In genomic region chr20:20367681-20368413, GRCh38 we compare ENCODE assay signal across 8 cellular contexts. TPM values are rescaled to one million over a fixed set of nuclear protein-coding genes. Genes with fewer than 3 reads are reported as not detected.
DNase-seq lines count a peak whose midpoint lies in the region; ATAC-seq and TF ChIP-seq lines count a peak whose summit lies in the region.

TSS of gene INSM1 (plus strand) at chr20:20368104. CDS start at chr20:20368268, 164 bp downstream.

- TF ChIP-seq CTCF in BE2C (IDR thresholded peaks at IDR 0.05; ENCODE audit: low read depth, low read length), result no peak
- no peak for TF ChIP-seq CTCF in OCI-LY1 (IDR thresholded peaks at IDR 0.05; ENCODE audit: low read length)

- no peak within 1 kb of the TSS for H3K9ac ChIP-seq in OCI-LY1 (ENCODE audit: low read length)

- H3K4me2 ChIP-seq in OCI-LY1 (ENCODE audit: low read length), result peak within 1 kb of the TSS; percentile 57

- H3K9me3 ChIP-seq in BE2C (peaks cover 2% of the 10 kb centered on the region; the same call in 1 of the 2 replicates), OCI-LY1 (ENCODE audit: low read length) (no peaks in the 10 kb centered on the region), esophagus (ENCODE audit: control insufficient read depth in 2 of 2, insufficient read depth in 1 of 2, low read depth in 1 of 2, low read length in 1 of 2) (peaks cover 0 to 3% of the 10 kb centered on the region in 2 donors)

- POLR2A ChIA-PET in HEK293T (lab: Yijun Ruan, JAX), result interaction anchor here (1.7 kb wide), 1 partner anchor 43 kb away, joined by 4 read pairs; no protein-coding TSS in a partner anchor

- peak within 1 kb of the TSS; percentile 47 for H3K4me3 ChIP-seq in BE2C (ENCODE audit: low read depth, low read length)
- H3K4me3 ChIP-seq in OCI-LY1 (ENCODE audit: low read depth, low read length, poor library complexity, severe bottlenecking), result peak within 1 kb of the TSS; percentile 43
- peak within 1 kb of the TSS; percentile 24 to 49 for H3K4me3 ChIP-seq in esophagus (ENCODE audit: low read depth in 1 of 2, low read length in 2 of 2)
- peak within 1 kb of the TSS; percentile 18 for H3K4me3 ChIP-seq in skeletal muscle cell (ENCODE audit: low read depth, low read length)

- H3K27me3 ChIP-seq in BE2C (peaks cover 47% of the 10 kb centered on the region), OCI-LY1 (ENCODE audit: insufficient read depth, low read length) (peaks cover 4% of the 10 kb centered on the region; the same call in 1 of the 2 replicates), esophagus (ENCODE audit: control insufficient read depth in 1 of 2, insufficient read depth in 2 of 2, low read length in 2 of 2) (peaks cover 10 to 41% of the 10 kb centered on the region in 2 donors)

- DNase-seq in BE2C, result peak; percentile 53
- peak; percentile 60 for DNase-seq in HEK293T (ENCODE audit: extremely low spot score)
- DNase-seq in skeletal muscle cell (ENCODE audit: low read depth), result no peak
- DNase-seq in dedifferentiated amniotic fluid mesenchymal stem cell (ENCODE audit: extremely low spot score), result no peak
- DNase-seq in GM19238 (ENCODE audit: insufficient read length, low spot score), result no peak

- WGBS in esophagus, 2 donors, result 1 to 2% methylated on average over 53 to 101 of the region's 101 CpGs

- H3K9me2 ChIP-seq in OCI-LY1 (ENCODE audit: low read depth, low read length), result no peaks in the 10 kb centered on the region

- H4K20me1 ChIP-seq in OCI-LY1 (ENCODE audit: insufficient read depth, low read length), result no peaks in the 10 kb centered on the region

- H3K27ac ChIP-seq in OCI-LY1 (ENCODE audit: low read depth, low read length, poor library complexity, severe bottlenecking) (no peak within 1 kb of the TSS), esophagus (ENCODE audit: low read depth in 2 of 2, low read length in 1 of 2) (no peak within 1 kb of the TSS)

- no peaks in the 10 kb centered on the region for H3F3A ChIP-seq in OCI-LY1 (ENCODE audit: insufficient read depth, low read length)

- no peak for ATAC-seq in GM18520 (IDR thresholded peaks at IDR 0.05; ENCODE audit: unreplicated experiment)

- no peak within 1 kb of the TSS for H2AFZ ChIP-seq in OCI-LY1 (ENCODE audit: low read length)

- H3K79me2 ChIP-seq in OCI-LY1 (ENCODE audit: insufficient read depth, low read length), result no peaks in the 10 kb centered on the region

- H3K4me1 ChIP-seq in BE2C (no peaks in the 10 kb centered on the region), OCI-LY1 (ENCODE audit: insufficient read depth, low read length, severe bottlenecking) (no peaks in the 10 kb centered on the region), esophagus (ENCODE audit: control insufficient read depth in 2 of 2, insufficient read depth in 2 of 2, low read length in 1 of 2) (peaks cover 18 to 31% of the 10 kb centered on the region in 2 donors)

- H3K36me3 ChIP-seq in BE2C (no peaks in the 10 kb centered on the region), OCI-LY1 (ENCODE audit: insufficient read depth, low read length) (no peaks in the 10 kb centered on the region), esophagus (ENCODE audit: control insufficient read depth in 2 of 2, insufficient read depth in 2 of 2, low read length in 1 of 2) (no peaks in the 10 kb centered on the region)

- CTCF ChIA-PET in HEK293T (lab: Yijun Ruan, JAX), result no interaction called here

TF ChIP-seq in HEK293T, 16 proteins besides CTCF, POLR2A, EP300 and RAD21:
- peak; percentile 32; the same call in 1 of the 2 replicates for TF ChIP-seq PKNOX1 (IDR thresholded peaks at IDR 0.05)
- peak; percentile 60; the same call in 1 of the 2 replicates for TF ChIP-seq L3MBTL2 (conservative IDR thresholded peaks at IDR 0.05)
- no peak for TF ChIP-seq BHLHE40 (IDR thresholded peaks at IDR 0.05; ENCODE audit: borderline replicate concordance)
- 0 out of 2 replicates have a peak, but pooled peaks have one; percentile 18 for TF ChIP-seq CTBP1 (IDR thresholded peaks at IDR 0.05; ENCODE audit: borderline replicate concordance)

RNA-seq across cellular contexts. Expression of gene INSM1, which starts in this region (rescaled TPM):
- polyA plus RNA-seq in BE2C (2012; ENCODE audit: insufficient read depth, insufficient read length, low read depth), result 0.71 TPM
- polyA plus RNA-seq in esophagus, result under 1 TPM; 0.02 TPM

Comparison
In these comparisons a context has a peak if more than half of its experiments do, and no peak if none do; other contexts are left out.
1. DNase-seq: peak in BE2C (single experiment) and HEK293T (single experiment); none in skeletal muscle cell (single experiment), dedifferentiated amniotic fluid mesenchymal stem cell (single experiment) and GM19238 (single experiment).
2. Peak in every context shown above with its lines, with median percentiles within 50 percentile points of each other: H3K4me3 ChIP-seq.